12 cellular contexts compared by ENCODE assay signal in genomic region chr3:195237981-195238625, GRCh38. TPM values are rescaled to one million over a fixed set of nuclear protein-coding genes. Genes with fewer than 3 reads are reported as not detected.
DNase-seq lines count a peak whose midpoint lies in the region; ATAC-seq and TF ChIP-seq lines count a peak whose summit lies in the region.
"Had no signal": no experiment of that assay in that cellular context is flagged by ENCODE, and none has a peak within 500 bp of the region (broad histone marks: within the 10 kb centered on the region; RNA-seq: fewer than 3 reads in every experiment).

No MANE protein-coding gene starts in this region.

- H3K9me3 Mint-ChIP-seq in MCF 10A (ENCODE audit: unreplicated experiment) (peaks cover 7% of the 10 kb centered on the region), natural killer cell (no peaks in the 10 kb centered on the region)

- H3K4me3 Mint-ChIP-seq in MCF 10A (ENCODE audit: unreplicated experiment), result no peak overlapping the region
- H3K4me3 Mint-ChIP-seq in natural killer cell, result no peak overlapping the region
- H3K4me3 Mint-ChIP-seq: activated CD4-positive, alpha-beta memory T cell treated with anti-CD3 and anti-CD28 coated beads for 36 hours; activated naive CD8-positive, alpha-beta T cell had no signal

- H3K9me2 ChIP-seq in MM.1S (replicated peaks; ENCODE audit: insufficient read depth, low read length), result no peaks in the 10 kb centered on the region

- TF ChIP-seq EP300 in transverse colon (IDR thresholded peaks at IDR 0.05; ENCODE audit: low read depth), result no peak

- TF ChIP-seq CTCF in MCF 10A (IDR thresholded peaks at IDR 0.05; ENCODE audit: unreplicated experiment) (no peak), breast epithelium (IDR thresholded peaks at IDR 0.05) (no peak), epithelial cell of esophagus (IDR thresholded peaks at IDR 0.05; ENCODE audit: insufficient read depth, low read depth, low read length, missing control alignments) (no peak), natural killer cell (IDR thresholded peaks at IDR 0.05) (no peak), transverse colon (IDR thresholded peaks at IDR 0.05) (no peak), MM.1S (IDR thresholded peaks at IDR 0.05; ENCODE audit: low read length) (no peak)

- H3K27me3 Mint-ChIP-seq in MCF 10A (ENCODE audit: insufficient read depth, unreplicated experiment) (no peaks in the 10 kb centered on the region), natural killer cell (ENCODE audit: low read depth in 2 of 2) (no peaks in the 10 kb centered on the region)
- H3K27me3 Mint-ChIP-seq: activated CD4-positive, alpha-beta memory T cell treated with anti-CD3 and anti-CD28 coated beads for 36 hours; activated naive CD8-positive, alpha-beta T cell had no signal

- H3K4me2 ChIP-seq in MM.1S (ENCODE audit: low read depth, low read length), result no peak overlapping the region
- H3K4me2 ChIP-seq: A549 had no signal

- DNase-seq in MCF 10A (ENCODE audit: unreplicated experiment) (peak; percentile 50), breast epithelium (ENCODE audit: low spot score in 2 of 2) (no peak), epithelial cell of esophagus (ENCODE audit: low read depth) (peak; percentile 66), natural killer cell (no peak), transverse colon (no peak), NCI-H82 (lab: John Stamatoyannopoulos, UW) (no peak), HAP-1 (ENCODE audit: low spot score in 2 of 2) (no peak), MM.1S (no peak)
- DNase-seq: activated CD4-positive, alpha-beta memory T cell treated with anti-CD3 and anti-CD28 coated beads for 36 hours; OCI-M1 had no signal

- H3K4me1 Mint-ChIP-seq in MCF 10A (ENCODE audit: insufficient read depth, unreplicated experiment) (peaks cover 8% of the 10 kb centered on the region), natural killer cell (peaks cover 13 to 16% of the 10 kb centered on the region in 2 donors)

- H3K4me3 ChIP-seq in breast epithelium (no peak overlapping the region), epithelial cell of esophagus (ENCODE audit: low read length) (no peak overlapping the region), transverse colon (no peak overlapping the region), HAP-1 (no peak overlapping the region), MM.1S (ENCODE audit: low read length) (no peak overlapping the region)
- H3K4me3 ChIP-seq: A549 had no signal

- H3K27me3 ChIP-seq in breast epithelium, result no peaks in the 10 kb centered on the region
- no peaks in the 10 kb centered on the region for H3K27me3 ChIP-seq in transverse colon
- H3K27me3 ChIP-seq in HAP-1 (ENCODE audit: low read depth), result no peaks in the 10 kb centered on the region
- no peaks in the 10 kb centered on the region for H3K27me3 ChIP-seq in MM.1S (replicated peaks; ENCODE audit: insufficient read depth, low read length)

- no peak for TF ChIP-seq POLR2A in breast epithelium (IDR thresholded peaks at IDR 0.05)
- TF ChIP-seq POLR2A in transverse colon (IDR thresholded peaks at IDR 0.05), result no peak

- H4K20me1 ChIP-seq in MM.1S (ENCODE audit: insufficient read depth, low read length), result no peaks in the 10 kb centered on the region

- no peaks in the 10 kb centered on the region for H3F3A ChIP-seq in MM.1S (ENCODE audit: insufficient read depth, low read length)

- CTCF ChIA-PET in MCF 10A (lab: Yijun Ruan, JAX), result no interaction called here

- peaks cover 6% of the 10 kb centered on the region for H3K36me3 Mint-ChIP-seq in MCF 10A (ENCODE audit: insufficient read depth, unreplicated experiment)
- H3K36me3 Mint-ChIP-seq in natural killer cell, result no peaks in the 10 kb centered on the region

- H3K79me2 ChIP-seq in MM.1S (ENCODE audit: low read length), result no peaks in the 10 kb centered on the region

- H3K27ac Mint-ChIP-seq in MCF 10A (ENCODE audit: low read depth, unreplicated experiment), result no peak overlapping the region
- H3K27ac Mint-ChIP-seq in natural killer cell, result peak overlapping the region; percentile 4 to 26
- H3K27ac Mint-ChIP-seq: activated CD4-positive, alpha-beta memory T cell treated with anti-CD3 and anti-CD28 coated beads for 36 hours had no signal

- BruUV-seq in MCF 10A (replicated peaks; lab: Mats Ljungman, UMichigan), result no TSS peak

- intact Hi-C loops in MCF 10A (cut with micrococcal nuclease) (no loop called here), breast epithelium (cut with DNase I; ENCODE audit: low total_unique reads) (no loop called here), natural killer cell (cut with micrococcal nuclease) (no loop called here), transverse colon (cut with DNase I; ENCODE audit: low total_unique reads) (no loop called here)

- in situ Hi-C loops in transverse colon (cut with MboI; ENCODE audit: low pct_ligation_motif_present in 1 of 4, low pct_unique_long_range_greater_than_20kb in 1 of 4, low sequenced_read_pairs in 3 of 4), result loop anchor here in 1 of 4 donors (25.0 kb wide), 1 partner anchor 226 kb away; no protein-coding TSS in a partner anchor
- in situ Hi-C loops in HAP-1 (cut with MboI; ENCODE audit: low sequenced_read_pairs), result no loop called here

- H3K36me3 ChIP-seq in breast epithelium, result no peaks in the 10 kb centered on the region
- H3K36me3 ChIP-seq in transverse colon, result no peaks in the 10 kb centered on the region
- H3K36me3 ChIP-seq in HAP-1 (replicated peaks), result no peaks in the 10 kb centered on the region
- no peaks in the 10 kb centered on the region for H3K36me3 ChIP-seq in MM.1S (replicated peaks; ENCODE audit: insufficient read depth, low read length)

- no peak overlapping the region for H2AFZ ChIP-seq in MM.1S (ENCODE audit: low read length)

- no peaks in the 10 kb centered on the region for H3K4me1 ChIP-seq in breast epithelium
- peaks cover 8 to 18% (median 15%) of the 10 kb centered on the region in 4 donors for H3K4me1 ChIP-seq in transverse colon
- H3K4me1 ChIP-seq in HAP-1, result no peaks in the 10 kb centered on the region
- H3K4me1 ChIP-seq in MM.1S (ENCODE audit: low read length), result no peaks in the 10 kb centered on the region
- H3K4me1 ChIP-seq: A549 had no signal

- H3K9me3 ChIP-seq in breast epithelium (no peaks in the 10 kb centered on the region), transverse colon (no peaks in the 10 kb centered on the region), HAP-1 (no peaks in the 10 kb centered on the region), MM.1S (replicated peaks; ENCODE audit: insufficient read depth, low read length) (no peaks in the 10 kb centered on the region)
- H3K9me3 ChIP-seq: A549 had no signal

- H3K9ac ChIP-seq in MM.1S (ENCODE audit: low read length), result no peak overlapping the region

- POLR2A ChIA-PET in MCF 10A (lab: Yijun Ruan, JAX), result no interaction called here

- WGBS in transverse colon (ENCODE audit: low coverage in 1 of 2), 2 donors, result 77 to 89% methylated on average over 5 to 18 of the region's 18 CpGs

- ATAC-seq in natural killer cell, result no peak
- ATAC-seq: A549 had no signal

- H3K27ac ChIP-seq in breast epithelium (peak overlapping the region in 1 of 2 donors; percentile 26), transverse colon (peak overlapping the region; percentile 68 to 88 (median 77)), MM.1S (ENCODE audit: low read length) (no peak overlapping the region)
- H3K27ac ChIP-seq: A549 had no signal

RNA-seq across cellular contexts. Expression of gene XXYLT1, which starts 32.9 kb away (rescaled TPM):
- total RNA-seq in MCF 10A (2022), result 10.0 and 10.9 TPM in 2 replicates
- total RNA-seq in breast epithelium, result 10 to 100 TPM in 2 of 3 donors, 1 to 10 TPM in 1; 7.2 to 13.0 (median 10.8) TPM
- total RNA-seq in natural killer cell, result 10 to 100 TPM in 2 of 3 donors, 1 to 10 TPM in 1; 8.7 to 13.6 (median 10.2) TPM
- 1 to 10 TPM; 3.0 to 10.0 (median 5.9) TPM for total RNA-seq in transverse colon

Comparison
In these comparisons a context has a peak if more than half of its experiments do, and no peak if none do; other contexts are left out.
1. DNase-seq: peak in MCF 10A (single experiment) and epithelial cell of esophagus (single experiment); none in breast epithelium (0 of 2), natural killer cell (single experiment), transverse colon (single experiment), NCI-H82 (single experiment), HAP-1 (0 of 2) and MM.1S (single experiment).